In the genomic region with DNA sequence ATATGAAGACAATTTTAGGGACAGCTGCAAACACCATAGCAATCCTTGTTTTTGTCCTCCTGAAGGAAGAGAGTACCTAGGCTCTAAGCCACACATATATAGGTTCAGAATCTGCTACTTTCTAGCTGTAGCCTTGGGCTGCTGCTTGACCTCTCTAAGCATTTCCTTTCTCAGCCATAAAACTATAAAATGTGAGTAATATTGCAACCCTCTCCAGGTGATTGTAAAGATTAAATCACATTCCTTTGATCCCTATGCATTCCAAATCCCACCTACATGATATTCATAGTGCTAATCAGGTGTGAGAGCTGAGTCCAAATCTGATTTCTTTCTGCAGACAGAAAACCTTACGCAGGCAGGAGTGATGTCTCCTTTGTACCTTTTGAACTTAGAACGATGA, we compare ENCODE assay signal across 19 cellular contexts.
"Had no signal": no experiment of that assay in that cellular context is flagged by ENCODE, and none has a peak within 500 bp of the region (broad histone marks: within the 10 kb centered on the region; RNA-seq: fewer than 3 reads in every experiment).

No MANE protein-coding gene starts in this region.

- DNase-seq: activated CD4-positive, alpha-beta memory T cell treated with anti-CD3 and anti-CD28 coated beads, Interleukin-2, amount 10 ng/mL, durations not matched to agents 7 days and 5 days; activated naive CD4-positive, alpha-beta T cell; activated T-cell treated with anti-CD3 and anti-CD28 coated beads, Interleukin-2, amount 50 U/mL, for 1 hour; effector CD8-positive, alpha-beta T cell; esophagus squamous epithelium; hippocampal formation; islet precursor cell; lower lobe of right lung; nephron progenitor cell; nucleus accumbens; stimulated activated CD4-positive, alpha-beta T cell treated with anti-CD3 and anti-CD28 coated beads, Interleukin-4, amount 100 ng/mL, for 4 hours; testis; WERI-Rb-1 had no signal

- ATAC-seq: activated T-helper 17 cell treated with anti-CD3 and anti-CD28 coated beads, Interleukin-2, amount 50 U/mL, for 72 hours; lower lobe of right lung; sciatic nerve; stimulated activated memory B cell treated with anti-CD40 and anti-IgM and Interleukin-4, amounts not matched to agents 10 μg/mL and 1 μg/mL and 100 μg/mL, for 72 hours had no signal

- H3K9me3 Mint-ChIP-seq: dendritic cell treated with granulocyte-macrophage colony-stimulating factor and Interleukin-4, amounts not matched to agents 40 ng/mL and 50 ng/mL, for 4 days; nephron progenitor cell; T-helper 1 cell treated with Interleukin-12 subunit alpha and Interleukin-12 subunit beta and Interleukin-4 antibody, amounts not matched to agents 30 μg/mL and 1 μg/mL, for 36 hours; type B pancreatic cell had no signal

- H3K36me3 Mint-ChIP-seq: stimulated activated memory B cell treated with anti-CD40 and anti-IgM and Interleukin-4, amounts not matched to agents 10 μg/mL and 1 μg/mL and 100 μg/mL, for 72 hours; type B pancreatic cell had no signal

- H3K4me3 Mint-ChIP-seq: activated CD4-positive, alpha-beta memory T cell treated with anti-CD3 and anti-CD28 coated beads, Interleukin-2, amount 10 ng/mL, durations not matched to agents 7 days and 5 days; activated T-helper 17 cell treated with anti-CD3 and anti-CD28 coated beads, Interleukin-2, amount 50 U/mL, for 72 hours; dendritic cell treated with granulocyte-macrophage colony-stimulating factor and Interleukin-4, amounts not matched to agents 40 ng/mL and 50 ng/mL, for 4 days; nephron progenitor cell; stimulated activated memory B cell treated with anti-CD40 and anti-IgM and Interleukin-4, amounts not matched to agents 10 μg/mL and 1 μg/mL and 100 μg/mL, for 72 hours; T-helper 1 cell treated with Interleukin-12 subunit alpha and Interleukin-12 subunit beta and Interleukin-4 antibody, amounts not matched to agents 30 μg/mL and 1 μg/mL, for 36 hours; type B pancreatic cell had no signal

- H3K27ac Mint-ChIP-seq: activated CD4-positive, alpha-beta memory T cell treated with anti-CD3 and anti-CD28 coated beads, Interleukin-2, amount 10 ng/mL, durations not matched to agents 7 days and 5 days; activated T-helper 17 cell treated with anti-CD3 and anti-CD28 coated beads, Interleukin-2, amount 50 U/mL, for 72 hours; dendritic cell treated with granulocyte-macrophage colony-stimulating factor and Interleukin-4, amounts not matched to agents 40 ng/mL and 50 ng/mL, for 4 days; nephron progenitor cell; stimulated activated memory B cell treated with anti-CD40 and anti-IgM and Interleukin-4, amounts not matched to agents 10 μg/mL and 1 μg/mL and 100 μg/mL, for 72 hours; T-helper 1 cell treated with Interleukin-12 subunit alpha and Interleukin-12 subunit beta and Interleukin-4 antibody, amounts not matched to agents 30 μg/mL and 1 μg/mL, for 36 hours; type B pancreatic cell had no signal

- H3K4me1 Mint-ChIP-seq: nephron progenitor cell; stimulated activated memory B cell treated with anti-CD40 and anti-IgM and Interleukin-4, amounts not matched to agents 10 μg/mL and 1 μg/mL and 100 μg/mL, for 72 hours had no signal

- H3K27me3 Mint-ChIP-seq: activated CD4-positive, alpha-beta memory T cell treated with anti-CD3 and anti-CD28 coated beads, Interleukin-2, amount 10 ng/mL, durations not matched to agents 7 days and 5 days; activated T-helper 17 cell treated with anti-CD3 and anti-CD28 coated beads, Interleukin-2, amount 50 U/mL, for 72 hours; dendritic cell treated with granulocyte-macrophage colony-stimulating factor and Interleukin-4, amounts not matched to agents 40 ng/mL and 50 ng/mL, for 4 days; stimulated activated memory B cell treated with anti-CD40 and anti-IgM and Interleukin-4, amounts not matched to agents 10 μg/mL and 1 μg/mL and 100 μg/mL, for 72 hours; type B pancreatic cell had no signal
